ENCODE assay signal across 25 cellular contexts in genomic region chr13:113596321-113597200, GRCh38. TPM values are rescaled to one million over a fixed set of nuclear protein-coding genes. Genes with fewer than 3 reads are reported as not detected.
DNase-seq lines count a peak whose midpoint lies in the region; ATAC-seq, FAIRE-seq and TF ChIP-seq lines count a peak whose summit lies in the region.
"Had no signal": no experiment of that assay in that cellular context is flagged by ENCODE, and none has a peak within 500 bp of the region (broad histone marks: within the 10 kb centered on the region; RNA-seq: fewer than 3 reads in every experiment).

No MANE protein-coding gene starts in this region.

- H3K4me1 ChIP-seq in kidney (ENCODE audit: control insufficient read depth in 1 of 2, insufficient read depth in 1 of 2, low read depth in 1 of 2, low read length in 2 of 2) (no peaks in the 10 kb centered on the region), spleen (no peaks in the 10 kb centered on the region)
- H3K4me1 ChIP-seq: breast epithelium, gastrocnemius medialis, prostate gland, vagina had no signal

- H3K27me3 ChIP-seq in H7 (ENCODE audit: control insufficient read depth, insufficient read depth, low read length) (no peaks in the 10 kb centered on the region), spleen (replicated peaks in 1 of 7) (no peaks in the 10 kb centered on the region)
- H3K27me3 ChIP-seq: breast epithelium, gastrocnemius medialis, vagina had no signal

- no peak overlapping the region for H3K4me3 ChIP-seq in H7 (ENCODE audit: insufficient read depth, low read depth, low read length)
- no peak overlapping the region for H3K4me3 ChIP-seq in kidney (ENCODE audit: low read length in 2 of 2)
- H3K4me3 ChIP-seq in spleen: no peak overlapping the region
- H3K4me3 ChIP-seq: breast epithelium, gastrocnemius medialis, K562, mucosa of descending colon, prostate gland, vagina had no signal

- no peak for ATAC-seq in T-helper 17 cell
- ATAC-seq: gastrocnemius medialis, K562, mucosa of descending colon, Right ventricle myocardium inferior had no signal

- peak overlapping the region; percentile 49 for H3K27ac Mint-ChIP-seq in T-helper 17 cell
- H3K27ac Mint-ChIP-seq: activated B cell treated with CpG ODN at 0.5 μM for 24 hours, immature natural killer cell had no signal

- intact Hi-C loops in kidney (cut with DNase I) (no loop called here), spleen (cut with DNase I; ENCODE audit: low total_unique reads) (no loop called here)

- TF ChIP-seq POLR2A in spleen (IDR thresholded peaks at IDR 0.05): no peak

- DNase-seq in H7 (peak; percentile 47), T-helper 17 cell (peak in 1 of 3 donors; percentile 6), kidney (peak; percentile 64), spleen (peak; percentile 65), SHP77 treated with DMSO at 0.1 percent for 48 hours (lab: John Stamatoyannopoulos, UW) (no peak), NCI-H1105 (lab: John Stamatoyannopoulos, UW) (no peak), GM10266 (ENCODE audit: extremely low spot score) (no peak)
- DNase-seq: activated B cell treated with CpG ODN at 0.5 μM for 24 hours; activated naive CD4-positive, alpha-beta T cell; amygdala; CD4-positive, CD25-positive, alpha-beta regulatory T cell; cortex of kidney; EL; gastrocnemius medialis; hippocampal formation; immature natural killer cell; mucosa of descending colon; NCI-H2081 treated with DMSO at 0.1 percent for 48 hours; NCI-H446 had no signal

- H3K27ac ChIP-seq in kidney (ENCODE audit: low read depth in 2 of 2, low read length in 2 of 2): no peak overlapping the region
- no peak overlapping the region for H3K27ac ChIP-seq in spleen
- H3K27ac ChIP-seq: breast epithelium, gastrocnemius medialis, prostate gland, vagina had no signal

- H3K27me3 Mint-ChIP-seq in T-helper 17 cell: no peaks in the 10 kb centered on the region
- H3K27me3 Mint-ChIP-seq: activated B cell treated with CpG ODN at 0.5 μM for 24 hours; CD4-positive, CD25-positive, alpha-beta regulatory T cell had no signal

- TF ChIP-seq CTCF in kidney (IDR thresholded peaks at IDR 0.05; ENCODE audit: borderline replicate concordance, extremely low read depth, insufficient read depth): no peak
- no peak for TF ChIP-seq CTCF in spleen (IDR thresholded peaks at IDR 0.05 in 8 of 11, conservative IDR thresholded peaks at IDR 0.05 in 3 of 11)
- TF ChIP-seq CTCF in GM10266 (IDR thresholded peaks at IDR 0.05; ENCODE audit: control insufficient read depth, insufficient read depth, low read depth, missing control alignments): no peak

- no peak for FAIRE-seq in kidney (lab: Jason Lieb, UNC)
- FAIRE-seq: K562 had no signal

- 95 to 97% (median 96%) methylated on average over 27 of the region's 27 CpGs for WGBS in spleen, 5 donors

- H3K36me3 ChIP-seq in H7 (replicated peaks; ENCODE audit: control insufficient read depth, insufficient read depth, low read length): peaks cover 11% of the 10 kb centered on the region
- peaks cover 0 to 3% of the 10 kb centered on the region in 2 donors for H3K36me3 ChIP-seq in kidney (ENCODE audit: control insufficient read depth in 1 of 2, insufficient read depth in 2 of 2, low read length in 2 of 2)
- peaks cover 0 to 92% (median 19%) of the 10 kb centered on the region in 6 donors for H3K36me3 ChIP-seq in spleen
- H3K36me3 ChIP-seq: breast epithelium, prostate gland, vagina had no signal

- H3K9me3 ChIP-seq in T-helper 17 cell (ENCODE audit: control insufficient read depth, low read length, poor library complexity, severe bottlenecking): no peaks in the 10 kb centered on the region
- no peaks in the 10 kb centered on the region for H3K9me3 ChIP-seq in kidney (ENCODE audit: control insufficient read depth in 1 of 2, low read length in 2 of 2)
- H3K9me3 ChIP-seq in spleen: peaks cover 0 to 7% (median 0%) of the 10 kb centered on the region in 8 donors
- H3K9me3 ChIP-seq: breast epithelium, gastrocnemius medialis, mucosa of descending colon, prostate gland, vagina had no signal

- no peak overlapping the region for H3K9ac ChIP-seq in kidney (ENCODE audit: low read length in 2 of 2)

- peaks cover 19% of the 10 kb centered on the region for H3K4me1 Mint-ChIP-seq in T-helper 17 cell
- H3K4me1 Mint-ChIP-seq: activated B cell treated with CpG ODN at 0.5 μM for 24 hours had no signal

- H3K36me3 Mint-ChIP-seq in T-helper 17 cell (ENCODE audit: low read depth): peaks cover 5% of the 10 kb centered on the region

- no peak overlapping the region for H3K4me3 Mint-ChIP-seq in T-helper 17 cell
- H3K4me3 Mint-ChIP-seq: activated B cell treated with CpG ODN at 0.5 μM for 24 hours; CD4-positive, CD25-positive, alpha-beta regulatory T cell; immature natural killer cell; neural crest cell had no signal

RNA-seq across cellular contexts. Expression of gene TFDP1, which starts 12.0 kb away (rescaled TPM):
- total RNA-seq in H7 (2014; rRNA removed; shearing (Covaris generic)): 62.2 and 78.2 TPM in 2 replicates
- total RNA-seq in T-helper 17 cell (10 to 100 TPM; 31.1 to 33.6 TPM), kidney (46.9 TPM), spleen (10 to 100 TPM; 47.5 to 91.7 (median 59.4) TPM)
- polyA plus RNA-seq in kidney (ENCODE audit: insufficient read depth, low read depth, low replicate concordance) (33.8 TPM), spleen (10 to 100 TPM; 21.7 to 42.4 (median 40.1) TPM)

Comparison
In these comparisons a context has a peak if more than half of its experiments do, and no peak if none do; other contexts are left out.
1. DNase-seq: peak in H7 (single experiment), kidney (single experiment) and spleen (single experiment); none in SHP77 treated with DMSO at 0.1 percent for 48 hours (single experiment), NCI-H1105 (single experiment) and GM10266 (single experiment).